In genomic region chr2:109398616-109399015, GRCh38 we compare ENCODE assay signal across 17 cellular contexts.
DNase-seq lines count a peak whose midpoint lies in the region; ATAC-seq and TF ChIP-seq lines count a peak whose summit lies in the region.
"Had no signal": no experiment of that assay in that cellular context is flagged by ENCODE, and none has a peak within 500 bp of the region (broad histone marks: within the 10 kb centered on the region; RNA-seq: fewer than 3 reads in every experiment).

No MANE protein-coding gene starts in this region.

- H3K36me3 ChIP-seq in ascending aorta, result peaks cover 3% of the 10 kb centered on the region in 2 donors
- no peaks in the 10 kb centered on the region for H3K36me3 ChIP-seq in neuronal stem cell (replicated peaks in 1 of 2; ENCODE audit: control insufficient read depth in 2 of 2, insufficient read depth in 2 of 2, low read length in 2 of 2)

- H2BK12ac ChIP-seq in neuronal stem cell (ENCODE audit: low read length), result no peak overlapping the region

- H3K4me2 ChIP-seq in neuronal stem cell (ENCODE audit: insufficient read depth, low read length, poor library complexity, severe bottlenecking), result no peak overlapping the region
- H3K4me2 ChIP-seq: PC-9 had no signal

- H3K27ac ChIP-seq in ascending aorta (peak overlapping the region; percentile 17 to 31), neuronal stem cell (replicated peaks; ENCODE audit: low read length) (no peak overlapping the region)
- H3K27ac ChIP-seq: PC-9, RWPE1, SK-N-MC had no signal

- peak overlapping the region; percentile 70 for H3K23ac ChIP-seq in neuronal stem cell (ENCODE audit: low read depth, low read length, poor library complexity)

- intact Hi-C loops in ascending aorta (cut with DNase I), result no loop called here

- H3K18ac ChIP-seq in neuronal stem cell (ENCODE audit: low read length), result peak overlapping the region; percentile 49

- WGBS in neuronal stem cell (ENCODE audit: extremely low coverage in 2 of 2, insufficient read length in 2 of 2, insufficient replicate concordance in 1 of 2), 2 donors, result no CpG with 5 or more reads among the region's 20 CpGs

- no peaks in the 10 kb centered on the region for H3K9me3 ChIP-seq in ascending aorta
- peaks cover 0 to 3% of the 10 kb centered on the region in 2 donors for H3K9me3 ChIP-seq in neuronal stem cell (replicated peaks in 1 of 2; ENCODE audit: control insufficient read depth in 2 of 2, insufficient read depth in 1 of 2, low read depth in 1 of 2, low read length in 2 of 2)

- peak overlapping the region; percentile 22 for H2AK5ac ChIP-seq in neuronal stem cell (ENCODE audit: low read depth, low read length)

- no peaks in the 10 kb centered on the region for H3K27me3 ChIP-seq in ascending aorta
- peaks cover 0 to 30% (median 0%) of the 10 kb centered on the region in 3 experiments for H3K27me3 ChIP-seq in neuronal stem cell (ENCODE audit: control insufficient read depth in 3 of 3, insufficient read depth in 3 of 3, low read depth in 1 of 3, low read length in 3 of 3)

- H3K4me3 ChIP-seq in ascending aorta, result no peak overlapping the region
- H3K4me3 ChIP-seq in neuronal stem cell (ENCODE audit: low read length in 2 of 2), result no peak overlapping the region
- H3K4me3 ChIP-seq: PC-9, SK-N-MC had no signal

- H3K4ac ChIP-seq in neuronal stem cell (ENCODE audit: low read length), result no peak overlapping the region

- peaks cover 2% of the 10 kb centered on the region for H3K79me1 ChIP-seq in neuronal stem cell (ENCODE audit: low read depth, low read length)

- H4K8ac ChIP-seq in neuronal stem cell (ENCODE audit: low read depth, low read length), result no peak overlapping the region

- H3K14ac ChIP-seq in neuronal stem cell (ENCODE audit: low read length), result no peak overlapping the region

- TF ChIP-seq CTCF in AG09319 (IDR thresholded peaks at IDR 0.05; ENCODE audit: low read depth, low read length), result no peak
- TF ChIP-seq CTCF in ascending aorta (IDR thresholded peaks at IDR 0.05), result no peak

- H2AFZ ChIP-seq in neuronal stem cell (ENCODE audit: low read length), result no peak overlapping the region
- H2AFZ ChIP-seq: PC-9 had no signal

- peak overlapping the region; percentile 7 for H3K9ac ChIP-seq in neuronal stem cell (ENCODE audit: low read depth, low read length, poor library complexity)

- ATAC-seq in HG03571 (IDR thresholded peaks at IDR 0.05; ENCODE audit: unreplicated experiment), result no peak

- DNase-seq in AG09319 (ENCODE audit: extremely low read depth, low read depth) (peak; percentile 51), ascending aorta (ENCODE audit: low spot score in 2 of 2) (no peak), fibroblast of gingiva (ENCODE audit: low read depth) (peak; percentile 86), neuronal stem cell (ENCODE audit: low spot score) (no peak), NCI-H446 treated with DMSO at 0.1 percent for 48 hours (lab: John Stamatoyannopoulos, UW) (no peak)
- no peak for DNase-seq in activated CD8-positive, alpha-beta memory T cell treated with anti-CD3 and anti-CD28 coated beads for 24 hours
- DNase-seq: CD4-positive, alpha-beta T cell; COR-L47; DMS79 treated with DMSO at 0.1 percent for 48 hours; NCI-H187; NCI-H446; NCI-H748 treated with DMSO at 0.1 percent for 48 hours; PC-9; SHP77 treated with DMSO at 0.1 percent for 48 hours had no signal

- H3K4me1 ChIP-seq in ascending aorta (peaks cover 0 to 6% of the 10 kb centered on the region in 2 donors), neuronal stem cell (ENCODE audit: control insufficient read depth in 2 of 2, insufficient read depth in 1 of 2, low read depth in 1 of 2, low read length in 2 of 2) (peaks cover 2 to 6% of the 10 kb centered on the region in 2 donors)

- H2BK5ac ChIP-seq in neuronal stem cell (ENCODE audit: low read length), result no peak overlapping the region

- H2BK15ac ChIP-seq in neuronal stem cell (ENCODE audit: low read length), result no peak overlapping the region

- H2BK120ac ChIP-seq in neuronal stem cell (ENCODE audit: low read depth, low read length), result no peak overlapping the region

- H4K91ac ChIP-seq in neuronal stem cell (ENCODE audit: low read depth, low read length, poor library complexity), result no peak overlapping the region

Comparison
In these comparisons a context has a peak if more than half of its experiments do, and no peak if none do; other contexts are left out.
1. DNase-seq: peak in AG09319 (single experiment) and fibroblast of gingiva (single experiment); none in ascending aorta (0 of 2), neuronal stem cell (single experiment), NCI-H446 treated with DMSO at 0.1 percent for 48 hours (single experiment) and activated CD8-positive, alpha-beta memory T cell treated with anti-CD3 and anti-CD28 coated beads for 24 hours (single experiment).